ENCODE assay signal across 27 cellular contexts in genomic region chr9:110601098-110601497, GRCh38. TPM values are rescaled to one million over a fixed set of nuclear protein-coding genes. Genes with fewer than 3 reads are reported as not detected.
"Had no signal": no experiment of that assay in that cellular context is flagged by ENCODE, and none has a peak within 500 bp of the region (broad histone marks: within the 10 kb centered on the region; RNA-seq: fewer than 3 reads in every experiment).

No MANE protein-coding gene starts in this region.

- H3K9me3 ChIP-seq: esophagus muscularis mucosa, right lobe of liver, stomach, suprapubic skin, tibial nerve had no signal

- DNase-seq: activated B cell treated with CpG ODN at 0.5 μM for 24 hours; activated CD4-positive, alpha-beta T cell treated with anti-CD3 and anti-CD28 coated beads for 36 hours; activated CD4-positive, alpha-beta T cell treated with anti-CD3 and anti-CD28 coated beads, Interleukin-2, amount 50 U/mL, for 4 hours; activated CD8-positive, alpha-beta memory T cell treated with anti-CD3 and anti-CD28 coated beads for 24 hours; activated CD8-positive, alpha-beta memory T cell treated with anti-CD3 and anti-CD28 coated beads, Interleukin-2, amount 50 U/mL, for 4 hours; activated T-cell treated with anti-CD3 and anti-CD28 coated beads, Interleukin-2, amount 50 U/mL, for 24 hours; aorta; effector memory CD4-positive, alpha-beta T cell; glutamatergic neuron; left cardiac atrium; nucleus accumbens; right lobe of liver; stimulated activated CD4-positive, alpha-beta T cell treated with anti-CD3 and anti-CD28 coated beads, Interleukin-1b, Interleukin-23, amount 100 ng/mL, for 48 hours; stomach; T1000 had no signal

- H3K27ac ChIP-seq: esophagus muscularis mucosa, hepatocyte, right lobe of liver, skin epidermis, stomach, suprapubic skin, tibial nerve had no signal

- ATAC-seq: activated CD4-positive, alpha-beta T cell treated with anti-CD3 and anti-CD28 coated beads for 36 hours; activated naive CD4-positive, alpha-beta T cell treated with anti-CD3 and anti-CD28 coated beads, Interleukin-2, amount 50 U/mL, for 72 hours; activated T-helper 17 cell treated with anti-CD3 and anti-CD28 coated beads, Interleukin-2, amount 50 U/mL, for 72 hours; left cardiac atrium; right lobe of liver; stimulated activated memory B cell treated with anti-CD40 and anti-IgM and Interleukin-4, amounts not matched to agents 10 μg/mL and 1 μg/mL and 100 μg/mL, for 72 hours had no signal

- H2AFZ ChIP-seq: hepatocyte had no signal

- H3K4me2 ChIP-seq: hepatocyte had no signal

- H3K4me3 ChIP-seq: esophagus muscularis mucosa, hepatocyte, right lobe of liver, skin epidermis, stomach, suprapubic skin, tibial nerve had no signal

- FAIRE-seq: endothelial cell of umbilical vein, frontal cortex, islet of Langerhans had no signal

- H3K36me3 ChIP-seq: esophagus muscularis mucosa, right lobe of liver, stomach, suprapubic skin, tibial nerve had no signal

- H3K27me3 ChIP-seq: esophagus muscularis mucosa, hepatocyte, right lobe of liver, suprapubic skin, tibial nerve had no signal

- H3K4me1 ChIP-seq: esophagus muscularis mucosa, right lobe of liver, stomach, suprapubic skin, tibial nerve had no signal

- H3K79me2 ChIP-seq: hepatocyte had no signal

RNA-seq across cellular contexts. Expression of gene SVEP1, which starts 21.6 kb away (rescaled TPM):
- total RNA-seq: activated B cell treated with CpG ODN at 0.5 μM for 24 hours; activated CD4-positive, alpha-beta T cell treated with anti-CD3 and anti-CD28 coated beads for 36 hours; mononuclear cell had no signal
